Comparison of ENCODE assay signal across 8 cellular contexts in the genomic region with DNA sequence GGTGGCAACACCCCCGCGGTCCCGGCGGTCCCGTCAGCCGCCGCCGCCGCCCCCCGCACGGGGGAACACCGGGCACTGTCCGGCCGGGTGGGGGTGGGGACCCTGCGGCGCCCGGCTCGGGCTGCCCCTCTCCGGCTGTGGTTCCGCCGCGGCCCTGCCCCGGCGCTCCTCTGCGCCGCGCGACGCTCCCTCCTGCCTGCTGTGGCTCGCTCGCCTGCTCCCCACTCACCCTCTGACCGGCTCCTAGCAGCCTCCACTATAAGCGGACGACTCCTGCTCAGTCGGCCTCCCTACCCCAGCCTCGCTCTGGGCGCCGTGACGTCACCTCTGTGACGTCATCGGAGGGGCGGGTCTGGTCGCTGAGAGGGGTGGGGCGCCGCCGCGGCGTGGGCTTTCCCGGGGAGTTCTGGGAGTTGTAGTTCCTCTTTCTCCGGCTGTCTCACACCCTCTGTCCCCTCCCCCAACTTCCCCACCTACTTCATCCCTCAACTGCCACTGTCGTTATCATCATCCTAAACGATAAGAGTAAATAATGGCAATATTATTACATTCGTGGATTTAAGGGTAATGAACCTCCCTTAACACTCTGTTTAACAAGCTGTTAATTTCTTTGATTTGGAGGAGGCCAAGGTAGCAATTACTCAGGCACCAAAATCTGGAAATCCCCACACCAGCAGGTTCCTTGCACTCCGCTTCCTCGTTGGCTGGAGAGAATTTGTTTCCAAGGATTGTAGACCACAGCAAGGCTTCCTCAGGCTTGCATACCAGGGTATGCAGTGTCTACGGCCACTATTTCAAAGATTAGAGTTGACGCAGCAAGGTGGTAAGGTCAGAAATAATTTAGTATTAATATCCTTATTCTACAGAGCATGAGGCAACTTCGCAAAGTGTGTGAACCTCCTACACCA. TPM values are rescaled to one million over a fixed set of nuclear protein-coding genes. Genes with fewer than 3 reads are reported as not detected.
A peak's percentile ranks its signal among the peaks of the same experiment; 100 is the strongest.
DNase-seq lines count a peak whose midpoint lies in the region; ATAC-seq and TF ChIP-seq lines count a peak whose summit lies in the region.

A gene (minus strand): TSS at position 308 of the 908 bp plus-strand sequence. CDS start 405 bp downstream, outside the sequence.

- no TSS peak for BruUV-seq in PC-3 (replicated peaks; lab: Mats Ljungman, UMichigan)

- no peak for TF ChIP-seq RAD21 in Ishikawa (IDR thresholded peaks at IDR 0.05; ENCODE audit: low read depth)

- H3K4me1 ChIP-seq in PC-3 (ENCODE audit: insufficient read depth, low read length) (peaks cover 37% of the 10 kb centered on the region), mucosa of stomach (ENCODE audit: control insufficient read depth, insufficient read depth, low read length) (peaks cover 23% of the 10 kb centered on the region)

- H3K27ac ChIP-seq in PC-3 (ENCODE audit: low read length), result peak within 1 kb of the TSS; percentile 95

- peaks cover 42% of the 10 kb centered on the region for H3K79me2 ChIP-seq in PC-3 (ENCODE audit: low read length)

- TF ChIP-seq POLR2A in erythroblast (IDR thresholded peaks at IDR 0.05; ENCODE audit: low read length), result peak; percentile 84

- no peaks in the 10 kb centered on the region for H3K9me2 ChIP-seq in PC-3 (replicated peaks; ENCODE audit: low read length)

- H3K9me3 ChIP-seq in PC-3 (ENCODE audit: low read length), result no peaks in the 10 kb centered on the region
- H3K9me3 ChIP-seq in mucosa of stomach (ENCODE audit: control insufficient read depth, low read length), result no peaks in the 10 kb centered on the region

- CTCF ChIA-PET in PC-3 (lab: Charles Lee), result interaction anchor here (0.5 kb wide), 1 partner anchor 53 kb away, joined by 5 read pairs; no protein-coding TSS in a partner anchor

- H3K9ac ChIP-seq in PC-3 (ENCODE audit: low read length), result peak within 1 kb of the TSS; percentile 91
- peak within 1 kb of the TSS; percentile 98 for H3K9ac ChIP-seq in mucosa of stomach (ENCODE audit: low read length)

- TF ChIP-seq EP300 in Ishikawa (IDR thresholded peaks at IDR 0.05; ENCODE audit: borderline replicate concordance), result no peak

- H4K20me1 ChIP-seq in PC-3 (ENCODE audit: low read length), result peaks cover 6% of the 10 kb centered on the region; the same call in 1 of the 2 replicates

- H3K27me3 ChIP-seq in PC-3 (ENCODE audit: low read length) (no peaks in the 10 kb centered on the region), mucosa of stomach (ENCODE audit: control insufficient read depth, insufficient read depth, low read length) (no peaks in the 10 kb centered on the region)

- H2AFZ ChIP-seq in PC-3 (ENCODE audit: low read length), result 0 out of 2 replicates have a peak within 1 kb of the TSS, but pooled peaks have one; percentile 22

- no peak for TF ChIP-seq CTCF in PC-3 (conservative IDR thresholded peaks at IDR 0.05; ENCODE audit: low read depth, low read length)

- intact Hi-C loops in PC-3 (cut with micrococcal nuclease), result loop anchor here (10.0 kb wide), 1 partner anchor 288 kb away; no protein-coding TSS in a partner anchor

- H3K4me2 ChIP-seq in PC-3 (ENCODE audit: low read length), result peak within 1 kb of the TSS; percentile 95

- DNase-seq in D341Med (ENCODE audit: low spot score), result peak; percentile 98
- DNase-seq in PC-3, result peak; percentile 93
- DNase-seq in activated T-cell treated with anti-CD3 and anti-CD28 coated beads, Interleukin-2, amount 50 U/mL, for 1 hour, result peak; percentile 98
- DNase-seq in erythroblast (lab: John Stamatoyannopoulos, UW), result peak; percentile 94 to 98
- DNase-seq in stimulated activated CD8-positive, alpha-beta memory T cell treated with anti-CD3 and anti-CD28 coated beads, Interleukin-4, amount 100 ng/mL, for 48 hours, result peak; percentile 95

- ATAC-seq in GM21526 (IDR thresholded peaks at IDR 0.05; ENCODE audit: low FRiP score, unreplicated experiment) (peak; percentile 56), PC-3 (peak; percentile 38)

- POLR2A ChIA-PET in PC-3 (lab: Charles Lee; ENCODE audit: unreplicated experiment), result interaction anchor here (0.6 kb wide), 2 partner anchors 17 to 514 kb away, joined by 3 read pairs; no protein-coding TSS in a partner anchor

- H3K4me3 ChIP-seq in PC-3 (ENCODE audit: low read length) (peak within 1 kb of the TSS; percentile 95), mucosa of stomach (ENCODE audit: low read length) (peak within 1 kb of the TSS; percentile 92)

- H3F3A ChIP-seq in PC-3 (ENCODE audit: low read length, unreplicated experiment), result peaks cover 8% of the 10 kb centered on the region

- no peaks in the 10 kb centered on the region for H3K36me3 ChIP-seq in PC-3 (ENCODE audit: low read depth, low read length)
- H3K36me3 ChIP-seq in mucosa of stomach (ENCODE audit: control insufficient read depth, insufficient read depth, low read length), result no peaks in the 10 kb centered on the region

TF ChIP-seq in Ishikawa, 13 proteins besides CTCF, POLR2A, EP300 and RAD21:
- TF ChIP-seq EGR1 (IDR thresholded peaks at IDR 0.05) (no peak), TCF12 (IDR thresholded peaks at IDR 0.05; ENCODE audit: low read depth) (peak; percentile 71; the same call in 1 of the 2 replicates), NFIC (IDR thresholded peaks at IDR 0.05) (no peak), CEBPB (IDR thresholded peaks at IDR 0.05) (no peak), TAF1 (IDR thresholded peaks at IDR 0.05; ENCODE audit: low read depth) (peak; percentile 89; the same call in 1 of the 2 replicates), TEAD4 (IDR thresholded peaks at IDR 0.05) (no peak), YY1 (IDR thresholded peaks at IDR 0.05; ENCODE audit: low read depth) (peak; percentile 27; the same call in 1 of the 2 replicates), CREB1 (IDR thresholded peaks at IDR 0.05; ENCODE audit: low read depth) (peak; percentile 92), ZBTB7A (IDR thresholded peaks at IDR 0.05; ENCODE audit: low read depth) (no peak), FOXM1 (IDR thresholded peaks at IDR 0.05; ENCODE audit: borderline replicate concordance, low read depth) (no peak)
- TF ChIP-seq, protein P1, sequence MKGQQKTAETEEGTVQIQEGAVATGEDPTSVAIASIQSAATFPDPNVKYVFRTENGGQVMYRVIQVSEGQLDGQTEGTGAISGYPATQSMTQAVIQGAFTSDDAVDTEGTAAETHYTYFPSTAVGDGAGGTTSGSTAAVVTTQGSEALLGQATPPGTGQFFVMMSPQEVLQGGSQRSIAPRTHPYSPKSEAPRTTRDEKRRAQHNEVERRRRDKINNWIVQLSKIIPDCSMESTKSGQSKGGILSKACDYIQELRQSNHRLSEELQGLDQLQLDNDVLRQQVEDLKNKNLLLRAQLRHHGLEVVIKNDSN (IDR thresholded peaks at IDR 0.05), result 0 out of 2 replicates have a peak, but pooled peaks have one; percentile 47
- TF ChIP-seq, protein P2, sequence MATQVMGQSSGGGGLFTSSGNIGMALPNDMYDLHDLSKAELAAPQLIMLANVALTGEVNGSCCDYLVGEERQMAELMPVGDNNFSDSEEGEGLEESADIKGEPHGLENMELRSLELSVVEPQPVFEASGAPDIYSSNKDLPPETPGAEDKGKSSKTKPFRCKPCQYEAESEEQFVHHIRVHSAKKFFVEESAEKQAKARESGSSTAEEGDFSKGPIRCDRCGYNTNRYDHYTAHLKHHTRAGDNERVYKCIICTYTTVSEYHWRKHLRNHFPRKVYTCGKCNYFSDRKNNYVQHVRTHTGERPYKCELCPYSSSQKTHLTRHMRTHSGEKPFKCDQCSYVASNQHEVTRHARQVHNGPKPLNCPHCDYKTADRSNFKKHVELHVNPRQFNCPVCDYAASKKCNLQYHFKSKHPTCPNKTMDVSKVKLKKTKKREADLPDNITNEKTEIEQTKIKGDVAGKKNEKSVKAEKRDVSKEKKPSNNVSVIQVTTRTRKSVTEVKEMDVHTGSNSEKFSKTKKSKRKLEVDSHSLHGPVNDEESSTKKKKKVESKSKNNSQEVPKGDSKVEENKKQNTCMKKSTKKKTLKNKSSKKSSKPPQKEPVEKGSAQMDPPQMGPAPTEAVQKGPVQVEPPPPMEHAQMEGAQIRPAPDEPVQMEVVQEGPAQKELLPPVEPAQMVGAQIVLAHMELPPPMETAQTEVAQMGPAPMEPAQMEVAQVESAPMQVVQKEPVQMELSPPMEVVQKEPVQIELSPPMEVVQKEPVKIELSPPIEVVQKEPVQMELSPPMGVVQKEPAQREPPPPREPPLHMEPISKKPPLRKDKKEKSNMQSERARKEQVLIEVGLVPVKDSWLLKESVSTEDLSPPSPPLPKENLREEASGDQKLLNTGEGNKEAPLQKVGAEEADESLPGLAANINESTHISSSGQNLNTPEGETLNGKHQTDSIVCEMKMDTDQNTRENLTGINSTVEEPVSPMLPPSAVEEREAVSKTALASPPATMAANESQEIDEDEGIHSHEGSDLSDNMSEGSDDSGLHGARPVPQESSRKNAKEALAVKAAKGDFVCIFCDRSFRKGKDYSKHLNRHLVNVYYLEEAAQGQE (IDR thresholded peaks at IDR 0.05; ENCODE audit: low read depth), result no peak
- TF ChIP-seq, protein P3, sequence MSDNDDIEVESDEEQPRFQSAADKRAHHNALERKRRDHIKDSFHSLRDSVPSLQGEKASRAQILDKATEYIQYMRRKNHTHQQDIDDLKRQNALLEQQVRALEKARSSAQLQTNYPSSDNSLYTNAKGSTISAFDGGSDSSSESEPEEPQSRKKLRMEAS (IDR thresholded peaks at IDR 0.05), result peak; percentile 39; the same call in 1 of the 2 replicates

RNA-seq across cellular contexts. Expression of the gene that starts here (rescaled TPM):
- 62.5 and 102 TPM in 2 replicates for total RNA-seq in PC-3 (2014; rRNA removed)

Comparison
In these comparisons a context has a peak if more than half of its experiments do, and no peak if none do; other contexts are left out.
1. Peak in every context shown above with its lines: DNase-seq, ATAC-seq, H3K4me3 ChIP-seq and H3K27ac ChIP-seq.